ENCODE assay signal across 18 cellular contexts in the genomic region with DNA sequence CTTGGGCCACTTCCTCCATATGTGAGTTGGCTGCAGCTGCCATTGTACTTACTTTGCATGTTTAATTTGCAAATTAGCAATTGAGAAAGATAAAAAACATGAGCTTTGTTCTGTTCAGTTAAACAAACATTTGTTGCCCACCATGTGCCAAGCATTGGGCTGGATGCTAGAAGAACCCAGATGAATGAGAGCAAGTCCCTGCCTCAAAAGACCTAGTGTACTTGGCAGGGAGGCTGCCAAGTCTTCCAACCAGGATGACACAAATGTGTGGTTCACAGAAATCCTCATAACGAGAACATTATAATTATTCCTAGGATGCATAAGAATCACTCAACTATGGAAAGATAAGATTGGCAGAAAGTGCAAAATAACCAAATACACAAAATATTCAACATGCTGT.
DNase-seq lines count a peak whose midpoint lies in the region; ATAC-seq and TF ChIP-seq lines count a peak whose summit lies in the region.
"Had no signal": no experiment of that assay in that cellular context is flagged by ENCODE, and none has a peak within 500 bp of the region (broad histone marks: within the 10 kb centered on the region; RNA-seq: fewer than 3 reads in every experiment).

No MANE protein-coding gene starts in this region.

- no peaks in the 10 kb centered on the region for H3F3A ChIP-seq in GM23338 (replicated peaks; ENCODE audit: low read depth)

- H3K4me1 ChIP-seq in GM23338 (ENCODE audit: insufficient read depth), result 0 out of 2 replicates have a peak, but pooled peaks cover 8% of the 10 kb centered on the region
- H3K4me1 ChIP-seq: A549, BLaER1 had no signal

- H3K4me3 ChIP-seq in GM23338, result no peak overlapping the region
- H3K4me3 ChIP-seq: A549, BLaER1 had no signal

- H3K27me3 ChIP-seq in GM23338 (ENCODE audit: insufficient read depth), result no peaks in the 10 kb centered on the region
- H3K27me3 ChIP-seq: BLaER1 had no signal

- H3K27me3 Mint-ChIP-seq in GM23338 (ENCODE audit: insufficient read depth, low read depth, poor library complexity) (no peaks in the 10 kb centered on the region), brain (no peaks in the 10 kb centered on the region), mesothelial cell of epicardium (ENCODE audit: low read depth) (no peaks in the 10 kb centered on the region)
- H3K27me3 Mint-ChIP-seq in stimulated activated naive CD8-positive, alpha-beta T cell treated with anti-CD3 and anti-CD28 coated beads, Interleukin-15, amount 100 ng/mL, for 72 hours, result no peaks in the 10 kb centered on the region
- H3K27me3 Mint-ChIP-seq: CD4-positive, alpha-beta memory T cell; IgD-negative memory B cell had no signal

- H3K36me3 Mint-ChIP-seq in GM23338 (ENCODE audit: low read depth) (no peaks in the 10 kb centered on the region), brain (peaks cover 73% of the 10 kb centered on the region), mesothelial cell of epicardium (no peaks in the 10 kb centered on the region)
- H3K36me3 Mint-ChIP-seq: CD14-positive monocyte; CD4-positive, alpha-beta memory T cell had no signal

- no peaks in the 10 kb centered on the region for H3K36me3 ChIP-seq in GM23338 (ENCODE audit: insufficient read depth)
- H3K36me3 ChIP-seq: BLaER1 had no signal

- H3K9me3 Mint-ChIP-seq in GM23338, result no peaks in the 10 kb centered on the region
- H3K9me3 Mint-ChIP-seq in brain, result peaks cover 12 to 57% (median 30%) of the 10 kb centered on the region in 5 experiments
- H3K9me3 Mint-ChIP-seq in stimulated activated naive CD8-positive, alpha-beta T cell treated with anti-CD3 and anti-CD28 coated beads, Interleukin-15, amount 100 ng/mL, for 72 hours, result peaks cover 0 to 5% of the 10 kb centered on the region in 2 donors
- H3K9me3 Mint-ChIP-seq in mesothelial cell of epicardium, result no peaks in the 10 kb centered on the region

- no peak overlapping the region for H3K4me2 ChIP-seq in GM23338
- H3K4me2 ChIP-seq: A549, BLaER1 had no signal

- ATAC-seq in GM23338, result no peak
- ATAC-seq in stimulated activated naive CD8-positive, alpha-beta T cell treated with anti-CD3 and anti-CD28 coated beads, Interleukin-15, amount 100 ng/mL, for 72 hours, result no peak
- ATAC-seq: A549, HCT116 had no signal

- peak overlapping the region; percentile 43; the same call in 1 of the 2 replicates for H2AFZ ChIP-seq in GM23338

- no peaks in the 10 kb centered on the region for H3K9me2 ChIP-seq in GM23338 (ENCODE audit: insufficient read depth)

- H3K27ac Mint-ChIP-seq in GM23338, result no peak overlapping the region; the same call in none of the 2 replicates
- peak overlapping the region in 4 of 5 experiments; percentile 55 to 89 (median 75) for H3K27ac Mint-ChIP-seq in brain
- no peak overlapping the region for H3K27ac Mint-ChIP-seq in stimulated activated naive CD8-positive, alpha-beta T cell treated with anti-CD3 and anti-CD28 coated beads, Interleukin-15, amount 100 ng/mL, for 72 hours
- no peak overlapping the region for H3K27ac Mint-ChIP-seq in mesothelial cell of epicardium
- H3K27ac Mint-ChIP-seq: CD14-positive monocyte; CD4-positive, alpha-beta memory T cell; IgD-negative memory B cell had no signal

- H3K27ac ChIP-seq in GM23338 (ENCODE audit: low read depth), result no peak overlapping the region
- H3K27ac ChIP-seq: A549, BLaER1 had no signal

- H3K79me2 ChIP-seq in GM23338 (replicated peaks; ENCODE audit: insufficient read depth), result no peaks in the 10 kb centered on the region

- no peaks in the 10 kb centered on the region; the same call in 2 of the 3 replicates for H3K4me1 Mint-ChIP-seq in GM23338
- H3K4me1 Mint-ChIP-seq in brain, result peaks cover 21% of the 10 kb centered on the region
- no peaks in the 10 kb centered on the region for H3K4me1 Mint-ChIP-seq in stimulated activated naive CD8-positive, alpha-beta T cell treated with anti-CD3 and anti-CD28 coated beads, Interleukin-15, amount 100 ng/mL, for 72 hours
- no peaks in the 10 kb centered on the region for H3K4me1 Mint-ChIP-seq in mesothelial cell of epicardium
- H3K4me1 Mint-ChIP-seq: CD14-positive monocyte; CD4-positive, alpha-beta memory T cell had no signal

- TF ChIP-seq CTCF in GM23338 (conservative IDR thresholded peaks at IDR 0.05; ENCODE audit: low read depth in 2 of 2), result no peak
- no peak for TF ChIP-seq CTCF in brain (conservative IDR thresholded peaks at IDR 0.05)
- no peak for TF ChIP-seq CTCF in mesothelial cell of epicardium (IDR thresholded peaks at IDR 0.05; ENCODE audit: unreplicated experiment)

- DNase-seq in GM23338 (ENCODE audit: low spot score) (peak; percentile 1), pons (ENCODE audit: low spot score) (peak; percentile 50), cortex of kidney (lab: John Stamatoyannopoulos, UW) (no peak), mesothelial cell of epicardium (ENCODE audit: low spot score in 2 of 2, unreplicated experiment in 2 of 2) (no peak)
- no peak for DNase-seq in stimulated activated naive CD8-positive, alpha-beta T cell treated with anti-CD3 and anti-CD28 coated beads, Interleukin-15, amount 100 ng/mL, for 72 hours
- DNase-seq: AML-193; CD4-positive, alpha-beta memory T cell; DMS153; DMS79; GF-D8; GOT3; H7 had no signal

- H3K4me3 Mint-ChIP-seq in GM23338 (no peak overlapping the region), brain (peak overlapping the region in 2 of 5 experiments; percentile 17 to 56), mesothelial cell of epicardium (no peak overlapping the region)
- H3K4me3 Mint-ChIP-seq in stimulated activated naive CD8-positive, alpha-beta T cell treated with anti-CD3 and anti-CD28 coated beads, Interleukin-15, amount 100 ng/mL, for 72 hours, result no peak overlapping the region
- H3K4me3 Mint-ChIP-seq: CD14-positive monocyte; CD4-positive, alpha-beta memory T cell; IgD-negative memory B cell had no signal

- no peaks in the 10 kb centered on the region for H4K20me1 ChIP-seq in GM23338 (replicated peaks; ENCODE audit: insufficient read depth)
- H4K20me1 ChIP-seq: BLaER1 had no signal

TF ChIP-seq in GM23338, 12 proteins besides CTCF, POLR2A, EP300 and RAD21 (continues in another document):
- TF ChIP-seq, protein P1, sequence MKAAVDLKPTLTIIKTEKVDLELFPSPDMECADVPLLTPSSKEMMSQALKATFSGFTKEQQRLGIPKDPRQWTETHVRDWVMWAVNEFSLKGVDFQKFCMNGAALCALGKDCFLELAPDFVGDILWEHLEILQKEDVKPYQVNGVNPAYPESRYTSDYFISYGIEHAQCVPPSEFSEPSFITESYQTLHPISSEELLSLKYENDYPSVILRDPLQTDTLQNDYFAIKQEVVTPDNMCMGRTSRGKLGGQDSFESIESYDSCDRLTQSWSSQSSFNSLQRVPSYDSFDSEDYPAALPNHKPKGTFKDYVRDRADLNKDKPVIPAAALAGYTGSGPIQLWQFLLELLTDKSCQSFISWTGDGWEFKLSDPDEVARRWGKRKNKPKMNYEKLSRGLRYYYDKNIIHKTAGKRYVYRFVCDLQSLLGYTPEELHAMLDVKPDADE (IDR thresholded peaks at IDR 0.05), result no peak
- TF ChIP-seq EZH2phosphoT487 (IDR thresholded peaks at IDR 0.05; ENCODE audit: unreplicated experiment) (no peak), STAT1 (IDR thresholded peaks at IDR 0.05; ENCODE audit: unreplicated experiment) (no peak), EZH2 (IDR thresholded peaks at IDR 0.05; ENCODE audit: low read depth, unreplicated experiment) (no peak)
- TF ChIP-seq, protein P2, sequence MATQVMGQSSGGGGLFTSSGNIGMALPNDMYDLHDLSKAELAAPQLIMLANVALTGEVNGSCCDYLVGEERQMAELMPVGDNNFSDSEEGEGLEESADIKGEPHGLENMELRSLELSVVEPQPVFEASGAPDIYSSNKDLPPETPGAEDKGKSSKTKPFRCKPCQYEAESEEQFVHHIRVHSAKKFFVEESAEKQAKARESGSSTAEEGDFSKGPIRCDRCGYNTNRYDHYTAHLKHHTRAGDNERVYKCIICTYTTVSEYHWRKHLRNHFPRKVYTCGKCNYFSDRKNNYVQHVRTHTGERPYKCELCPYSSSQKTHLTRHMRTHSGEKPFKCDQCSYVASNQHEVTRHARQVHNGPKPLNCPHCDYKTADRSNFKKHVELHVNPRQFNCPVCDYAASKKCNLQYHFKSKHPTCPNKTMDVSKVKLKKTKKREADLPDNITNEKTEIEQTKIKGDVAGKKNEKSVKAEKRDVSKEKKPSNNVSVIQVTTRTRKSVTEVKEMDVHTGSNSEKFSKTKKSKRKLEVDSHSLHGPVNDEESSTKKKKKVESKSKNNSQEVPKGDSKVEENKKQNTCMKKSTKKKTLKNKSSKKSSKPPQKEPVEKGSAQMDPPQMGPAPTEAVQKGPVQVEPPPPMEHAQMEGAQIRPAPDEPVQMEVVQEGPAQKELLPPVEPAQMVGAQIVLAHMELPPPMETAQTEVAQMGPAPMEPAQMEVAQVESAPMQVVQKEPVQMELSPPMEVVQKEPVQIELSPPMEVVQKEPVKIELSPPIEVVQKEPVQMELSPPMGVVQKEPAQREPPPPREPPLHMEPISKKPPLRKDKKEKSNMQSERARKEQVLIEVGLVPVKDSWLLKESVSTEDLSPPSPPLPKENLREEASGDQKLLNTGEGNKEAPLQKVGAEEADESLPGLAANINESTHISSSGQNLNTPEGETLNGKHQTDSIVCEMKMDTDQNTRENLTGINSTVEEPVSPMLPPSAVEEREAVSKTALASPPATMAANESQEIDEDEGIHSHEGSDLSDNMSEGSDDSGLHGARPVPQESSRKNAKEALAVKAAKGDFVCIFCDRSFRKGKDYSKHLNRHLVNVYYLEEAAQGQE (IDR thresholded peaks at IDR 0.05; ENCODE audit: unreplicated experiment), result no peak

Comparison
In these comparisons a context has a peak if more than half of its experiments do, and no peak if none do; other contexts are left out.
1. DNase-seq: peak in GM23338 (single experiment) and pons (single experiment); none in cortex of kidney (single experiment), stimulated activated naive CD8-positive, alpha-beta T cell treated with anti-CD3 and anti-CD28 coated beads, Interleukin-15, amount 100 ng/mL, for 72 hours (0 of 2) and mesothelial cell of epicardium (0 of 2).
2. H3K27ac Mint-ChIP-seq: peak in brain (4 of 5); none in GM23338 (single experiment), stimulated activated naive CD8-positive, alpha-beta T cell treated with anti-CD3 and anti-CD28 coated beads, Interleukin-15, amount 100 ng/mL, for 72 hours (0 of 2) and mesothelial cell of epicardium (single experiment).